1 cellular context compared by ENCODE assay signal in genomic region chr6:104940881-104941693, GRCh38.
TF ChIP-seq lines count a peak whose summit lies in the region.

No MANE protein-coding gene starts in this region.

TF ChIP-seq in HepG2, 621 proteins besides CTCF, POLR2A, EP300 and RAD21 (continued from another document and continues in another):
- TF ChIP-seq GPBP1L1 (CRISPR knock-in tag; IDR thresholded peaks at IDR 0.05) (no peak), SYNCRIP (IDR thresholded peaks at IDR 0.05; ENCODE audit: insufficient read depth, low read depth, low read length) (no peak), ZFY (CRISPR knock-in tag; IDR thresholded peaks at IDR 0.05) (peak; percentile 72), ZC3H4 (CRISPR knock-in tag; IDR thresholded peaks at IDR 0.05; ENCODE audit: borderline replicate concordance) (peak; percentile 75; the same call in 1 of the 2 replicates), NFRKB (IDR thresholded peaks at IDR 0.05) (no peak), MED8 (CRISPR knock-in tag; IDR thresholded peaks at IDR 0.05; ENCODE audit: insufficient replicate concordance) (no peak), PHF5A (CRISPR knock-in tag; IDR thresholded peaks at IDR 0.05; ENCODE audit: low read depth, unreplicated experiment) (no peak), ZNF740 (CRISPR knock-in tag; IDR thresholded peaks at IDR 0.05) (no peak; the same call in 1 of the 2 replicates), JUND (CRISPR knock-in tag; IDR thresholded peaks at IDR 0.05) (0 out of 2 replicates have a peak, but pooled peaks have one; percentile 27), ARID3A (IDR thresholded peaks at IDR 0.05; ENCODE audit: low read depth, low read length) (no peak), TBL1XR1 (IDR thresholded peaks at IDR 0.05; ENCODE audit: borderline replicate concordance, low read length, partially characterized antibody) (no peak), DNMT3B (CRISPR knock-in tag; conservative IDR thresholded peaks at IDR 0.05) (no peak), ZNF407 (CRISPR knock-in tag; IDR thresholded peaks at IDR 0.05; ENCODE audit: not compliant biosample characterization) (peak; percentile 35), SNAPC2 (CRISPR knock-in tag; IDR thresholded peaks at IDR 0.05) (peak; percentile 53; the same call in 1 of the 2 replicates), ZNF841 (CRISPR knock-in tag; IDR thresholded peaks at IDR 0.05; ENCODE audit: borderline replicate concordance) (no peak), SMAD3 (CRISPR knock-in tag; IDR thresholded peaks at IDR 0.05) (no peak), ZNF18 (CRISPR knock-in tag; IDR thresholded peaks at IDR 0.05; ENCODE audit: insufficient replicate concordance) (peak; percentile 65), RBM22 (optimal IDR thresholded peaks at IDR 0.05; ENCODE audit: low read length) (no peak), MZF1 (CRISPR knock-in tag; IDR thresholded peaks at IDR 0.05; ENCODE audit: borderline replicate concordance) (no peak), PRPF4 (IDR thresholded peaks at IDR 0.05; ENCODE audit: low read depth, low read length, poor library complexity, severe bottlenecking) (no peak), ZNF724P (CRISPR knock-in tag; IDR thresholded peaks at IDR 0.05; ENCODE audit: borderline replicate concordance) (peak; percentile 77), CCDC6 (CRISPR knock-in tag; IDR thresholded peaks at IDR 0.05) (peak; percentile 51; the same call in 1 of the 2 replicates), HOXA5 (CRISPR knock-in tag; IDR thresholded peaks at IDR 0.05) (peak; percentile 77; the same call in 1 of the 2 replicates), SMAD1 (CRISPR knock-in tag; IDR thresholded peaks at IDR 0.05; ENCODE audit: borderline replicate concordance, low read depth) (0 out of 2 replicates have a peak, but pooled peaks have one; percentile 70), TEAD3 (CRISPR knock-in tag; optimal IDR thresholded peaks at IDR 0.05; ENCODE audit: borderline replicate concordance) (no peak), ZMAT3 (CRISPR knock-in tag; conservative IDR thresholded peaks at IDR 0.05) (peak; percentile 26; the same call in 1 of the 2 replicates), ZNF280B (CRISPR knock-in tag; IDR thresholded peaks at IDR 0.05; ENCODE audit: borderline replicate concordance) (peak; percentile 81; the same call in 1 of the 2 replicates), ATF3 (CRISPR knock-in tag; IDR thresholded peaks at IDR 0.05) (0 out of 2 replicates have a peak, but pooled peaks have one; percentile 6), DDIT3 (CRISPR knock-in tag; IDR thresholded peaks at IDR 0.05) (no peak), RFX1 (IDR thresholded peaks at IDR 0.05) (no peak), PRDM15 (CRISPR knock-in tag; IDR thresholded peaks at IDR 0.05) (peak; percentile 50; the same call in 1 of the 2 replicates), KDM5B (CRISPR knock-in tag; IDR thresholded peaks at IDR 0.05; ENCODE audit: borderline replicate concordance) (peak; percentile 84), PRDM4 (CRISPR knock-in tag; IDR thresholded peaks at IDR 0.05; ENCODE audit: borderline replicate concordance) (0 out of 2 replicates have a peak, but pooled peaks have one; percentile 21), ZBTB38 (CRISPR knock-in tag; IDR thresholded peaks at IDR 0.05) (peak; percentile 73; the same call in 1 of the 2 replicates)
